Comparison of ENCODE assay signal across 13 cellular contexts in genomic region chr11:32775908-32776307, GRCh38. TPM values are rescaled to one million over a fixed set of nuclear protein-coding genes. Genes with fewer than 3 reads are reported as not detected.
DNase-seq lines count a peak whose midpoint lies in the region; ATAC-seq, FAIRE-seq and TF ChIP-seq lines count a peak whose summit lies in the region.
"Had no signal": no experiment of that assay in that cellular context is flagged by ENCODE, and none has a peak within 500 bp of the region (broad histone marks: within the 10 kb centered on the region; RNA-seq: fewer than 3 reads in every experiment).

No MANE protein-coding gene starts in this region.

- peak overlapping the region; percentile 0 for H3K4me3 Mint-ChIP-seq in activated CD4-positive, alpha-beta T cell treated with anti-CD3 and anti-CD28 coated beads, Interleukin-2, amount 10 ng/mL, durations not matched to agents 7 days and 5 days
- H3K4me3 Mint-ChIP-seq in naive thymus-derived CD8-positive, alpha-beta T cell: peak overlapping the region; percentile 2 to 67 (median 42)

- no peaks in the 10 kb centered on the region for H3K4me1 ChIP-seq in neuronal stem cell (ENCODE audit: control insufficient read depth in 2 of 2, insufficient read depth in 1 of 2, low read depth in 1 of 2, low read length in 2 of 2)

- H3K18ac ChIP-seq in neuronal stem cell (ENCODE audit: low read length): no peak overlapping the region

- no peak overlapping the region for H2BK120ac ChIP-seq in neuronal stem cell (ENCODE audit: low read depth, low read length)

- no peak overlapping the region for H3K9ac ChIP-seq in neuronal stem cell (ENCODE audit: low read depth, low read length, poor library complexity)

- no peak overlapping the region for H3K14ac ChIP-seq in neuronal stem cell (ENCODE audit: low read length)

- H3K27me3 Mint-ChIP-seq in activated CD4-positive, alpha-beta T cell treated with anti-CD3 and anti-CD28 coated beads, Interleukin-2, amount 10 ng/mL, durations not matched to agents 7 days and 5 days: no peaks in the 10 kb centered on the region
- H3K27me3 Mint-ChIP-seq in naive thymus-derived CD8-positive, alpha-beta T cell: peaks cover 0 to 5% (median 0%) of the 10 kb centered on the region in 5 donors

- no peak overlapping the region for H4K8ac ChIP-seq in neuronal stem cell (ENCODE audit: low read depth, low read length)

- H3K4me1 Mint-ChIP-seq in activated CD4-positive, alpha-beta T cell treated with anti-CD3 and anti-CD28 coated beads, Interleukin-2, amount 10 ng/mL, durations not matched to agents 7 days and 5 days: peaks cover 11% of the 10 kb centered on the region
- H3K4me1 Mint-ChIP-seq in naive thymus-derived CD8-positive, alpha-beta T cell: peaks cover 10 to 20% (median 12%) of the 10 kb centered on the region in 4 donors

- no peak overlapping the region for H2BK5ac ChIP-seq in neuronal stem cell (ENCODE audit: low read length)

- no peak overlapping the region for H2BK15ac ChIP-seq in neuronal stem cell (ENCODE audit: low read length)

- H3K27ac Mint-ChIP-seq in activated CD4-positive, alpha-beta T cell treated with anti-CD3 and anti-CD28 coated beads, Interleukin-2, amount 10 ng/mL, durations not matched to agents 7 days and 5 days: peak overlapping the region; percentile 38
- H3K27ac Mint-ChIP-seq in naive thymus-derived CD8-positive, alpha-beta T cell: peak overlapping the region in 4 of 10 donors; percentile 4 to 39 (median 6)

- no peaks in the 10 kb centered on the region for H3K9me3 Mint-ChIP-seq in activated CD4-positive, alpha-beta T cell treated with anti-CD3 and anti-CD28 coated beads, Interleukin-2, amount 10 ng/mL, durations not matched to agents 7 days and 5 days
- no peaks in the 10 kb centered on the region for H3K9me3 Mint-ChIP-seq in naive thymus-derived CD8-positive, alpha-beta T cell
- H3K9me3 Mint-ChIP-seq: activated naive CD4-positive, alpha-beta T cell treated with anti-CD3 and anti-CD28 coated beads, Interleukin-2, amount 50 U/mL, for 72 hours had no signal

- H3K9me3 ChIP-seq in neuronal stem cell (replicated peaks in 1 of 2; ENCODE audit: control insufficient read depth in 2 of 2, insufficient read depth in 1 of 2, low read depth in 1 of 2, low read length in 2 of 2): no peaks in the 10 kb centered on the region

- WGBS in neuronal stem cell (ENCODE audit: extremely low coverage in 2 of 2, insufficient read length in 2 of 2, insufficient replicate concordance in 1 of 2), 2 donors: no CpG with 5 or more reads among the region's 2 CpGs

- peak; percentile 62 for FAIRE-seq in H54 (lab: Jason Lieb, UNC)
- FAIRE-seq: RCC 7860 had no signal

- in situ Hi-C loops in SK-MEL-5 (cut with HindIII; ENCODE audit: low pct_unique_long_range_greater_than_20kb, low sequenced_read_pairs): no loop called here

- no peak overlapping the region for H3K23ac ChIP-seq in neuronal stem cell (ENCODE audit: low read depth, low read length, poor library complexity)

- POLR2A ChIA-PET in activated CD4-positive, alpha-beta T cell treated with anti-CD3 and anti-CD28 coated beads, Interleukin-2, amount 10 ng/mL, durations not matched to agents 7 days and 5 days (lab: Charles Lee): no interaction called here
- POLR2A ChIA-PET in naive thymus-derived CD8-positive, alpha-beta T cell (lab: Charles Lee): no interaction called here

- H3K4me3 ChIP-seq in neuronal stem cell (ENCODE audit: low read length in 2 of 2): no peak overlapping the region

- H3K27ac ChIP-seq in neuronal stem cell (replicated peaks; ENCODE audit: low read length): no peak overlapping the region

- ATAC-seq in naive thymus-derived CD8-positive, alpha-beta T cell: no peak
- ATAC-seq: activated naive CD4-positive, alpha-beta T cell treated with anti-CD3 and anti-CD28 coated beads, Interleukin-2, amount 50 U/mL, for 72 hours; esophagus mucosa had no signal

- no peaks in the 10 kb centered on the region for H3K27me3 ChIP-seq in neuronal stem cell (ENCODE audit: control insufficient read depth in 3 of 3, insufficient read depth in 3 of 3, low read depth in 1 of 3, low read length in 3 of 3)

- H2BK12ac ChIP-seq in neuronal stem cell (ENCODE audit: low read length): no peak overlapping the region

- no peaks in the 10 kb centered on the region for H3K36me3 Mint-ChIP-seq in activated CD4-positive, alpha-beta T cell treated with anti-CD3 and anti-CD28 coated beads, Interleukin-2, amount 10 ng/mL, durations not matched to agents 7 days and 5 days (ENCODE audit: low read depth)
- H3K36me3 Mint-ChIP-seq in naive thymus-derived CD8-positive, alpha-beta T cell: no peaks in the 10 kb centered on the region

- no peak overlapping the region for H4K91ac ChIP-seq in neuronal stem cell (ENCODE audit: low read depth, low read length, poor library complexity)

- TF ChIP-seq POLR2A in H54 (IDR thresholded peaks at IDR 0.05; ENCODE audit: low read depth, low read length): no peak

- no peak overlapping the region for H2AK5ac ChIP-seq in neuronal stem cell (ENCODE audit: low read depth, low read length)

- no peaks in the 10 kb centered on the region for H3K36me3 ChIP-seq in neuronal stem cell (replicated peaks in 1 of 2; ENCODE audit: control insufficient read depth in 2 of 2, insufficient read depth in 2 of 2, low read length in 2 of 2)

- no peak overlapping the region for H3K4ac ChIP-seq in neuronal stem cell (ENCODE audit: low read length)

- DNase-seq in activated CD4-positive, alpha-beta T cell treated with anti-CD3 and anti-CD28 coated beads, Interleukin-2, amount 10 ng/mL, durations not matched to agents 7 days and 5 days: no peak
- no peak for DNase-seq in activated CD4-positive, alpha-beta T cell treated with anti-CD3 and anti-CD28 coated beads, Interleukin-2, amount 50 U/mL, for 1 hour
- DNase-seq in H54 (ENCODE audit: insufficient read length, low spot score) (no peak), SK-MEL-5 (ENCODE audit: low read depth, low spot score) (peak; percentile 15), neuronal stem cell (ENCODE audit: low spot score) (no peak), UCSD-AML1 (lab: John Stamatoyannopoulos, UW; ENCODE audit: unreplicated experiment) (no peak)
- no peak for DNase-seq in naive thymus-derived CD8-positive, alpha-beta T cell
- DNase-seq in stimulated activated CD4-positive, alpha-beta T cell treated with anti-CD3 and anti-CD28 coated beads, Interleukin-2, amount 100 ng/mL, for 48 hours: no peak
- DNase-seq: NCI-H2227 treated with DMSO at 0.1 percent for 48 hours had no signal

- H3K4me2 ChIP-seq in neuronal stem cell (ENCODE audit: insufficient read depth, low read length, poor library complexity, severe bottlenecking): no peak overlapping the region

- CTCF ChIA-PET in activated CD4-positive, alpha-beta T cell treated with anti-CD3 and anti-CD28 coated beads, Interleukin-2, amount 10 ng/mL, durations not matched to agents 7 days and 5 days (lab: Charles Lee): no interaction called here

- H3K79me1 ChIP-seq in neuronal stem cell (ENCODE audit: low read depth, low read length): no peaks in the 10 kb centered on the region

- H2AFZ ChIP-seq in neuronal stem cell (ENCODE audit: low read length): no peak overlapping the region

RNA-seq across cellular contexts. Expression of gene CCDC73, which starts 18.6 kb away (rescaled TPM):
- not detected for total RNA-seq in activated CD4-positive, alpha-beta T cell treated with anti-CD3 and anti-CD28 coated beads, Interleukin-2, amount 10 ng/mL, durations not matched to agents 7 days and 5 days
- not detected in 2 replicates for total RNA-seq in SK-MEL-5 (2014; rRNA removed; shearing (Covaris generic))
- polyA plus RNA-seq in SK-MEL-5 (2015; cell fraction: cytosol; rRNA removed): not detected in 2 replicates
- polyA plus RNA-seq in SK-MEL-5 (2015; cell fraction: nucleus; rRNA removed): not detected in 2 replicates
- not detected for total RNA-seq in naive thymus-derived CD8-positive, alpha-beta T cell
- not detected for polyA plus RNA-seq in naive thymus-derived CD8-positive, alpha-beta T cell
- 0.01 TPM for polyA plus RNA-seq in neuronal stem cell (2013, experiment 1 of 2)
- not detected for polyA plus RNA-seq in neuronal stem cell (2013, experiment 2 of 2)
- total RNA-seq: lung microvascular endothelial cell had no signal

RNA-seq across cellular contexts. Expression of gene PRRG4, which starts 53.8 kb away (rescaled TPM):
- under 1 TPM; 0.25 to 0.30 TPM for total RNA-seq in activated CD4-positive, alpha-beta T cell treated with anti-CD3 and anti-CD28 coated beads, Interleukin-2, amount 10 ng/mL, durations not matched to agents 7 days and 5 days
- 0.18 and 0.29 TPM in 2 replicates for total RNA-seq in SK-MEL-5 (2014; rRNA removed; shearing (Covaris generic))
- 0.58 and 0.76 TPM in 2 replicates for polyA plus RNA-seq in SK-MEL-5 (2015; cell fraction: cytosol; rRNA removed)
- not detected in 2 replicates for polyA plus RNA-seq in SK-MEL-5 (2015; cell fraction: nucleus; rRNA removed)
- not detected for total RNA-seq in naive thymus-derived CD8-positive, alpha-beta T cell
- not detected for polyA plus RNA-seq in naive thymus-derived CD8-positive, alpha-beta T cell
- 0.04 TPM for polyA plus RNA-seq in neuronal stem cell (2013, experiment 1 of 2)
- 0.03 TPM for polyA plus RNA-seq in neuronal stem cell (2013, experiment 2 of 2)
